17 cellular contexts compared by ENCODE assay signal in genomic region chr17:75237100-75238014, GRCh38. TPM values are rescaled to one million over a fixed set of nuclear protein-coding genes. Genes with fewer than 3 reads are reported as not detected.
DNase-seq lines count a peak whose midpoint lies in the region; ATAC-seq and TF ChIP-seq lines count a peak whose summit lies in the region.
"Had no signal": no experiment of that assay in that cellular context is flagged by ENCODE, and none has a peak within 500 bp of the region (broad histone marks: within the 10 kb centered on the region; RNA-seq: fewer than 3 reads in every experiment).

No MANE protein-coding gene starts in this region.

- no peak for TF ChIP-seq CTCF in activated CD8-positive, alpha-beta T cell treated with anti-CD3 and anti-CD28 coated beads for 36 hours (IDR thresholded peaks at IDR 0.05)
- TF ChIP-seq CTCF in BE2C (IDR thresholded peaks at IDR 0.05; ENCODE audit: low read depth, low read length), result no peak

- H3K4me1 ChIP-seq in BE2C, result no peaks in the 10 kb centered on the region; the same call in 1 of the 2 replicates

- no peaks in the 10 kb centered on the region for H3K27me3 Mint-ChIP-seq in stimulated activated naive CD8-positive, alpha-beta T cell treated with anti-CD3 and anti-CD28 coated beads, Interleukin-15, Interleukin-2, amounts not matched to agents 100 ng/mL and 50 ng/mL, for 24 hours
- no peaks in the 10 kb centered on the region for H3K27me3 Mint-ChIP-seq in stimulated activated naive CD8-positive, alpha-beta T cell treated with anti-CD3 and anti-CD28 coated beads, Interleukin-15, amount 100 ng/mL, for 72 hours
- no peaks in the 10 kb centered on the region for H3K27me3 Mint-ChIP-seq in activated CD8-positive, alpha-beta T cell treated with anti-CD3 and anti-CD28 coated beads for 36 hours

- peaks cover 27% of the 10 kb centered on the region for H3K4me1 Mint-ChIP-seq in stimulated activated naive CD8-positive, alpha-beta T cell treated with anti-CD3 and anti-CD28 coated beads, Interleukin-15, Interleukin-2, amounts not matched to agents 100 ng/mL and 50 ng/mL, for 24 hours (ENCODE audit: low read depth)
- peaks cover 35% of the 10 kb centered on the region for H3K4me1 Mint-ChIP-seq in stimulated activated naive CD8-positive, alpha-beta T cell treated with anti-CD3 and anti-CD28 coated beads, Interleukin-15, amount 100 ng/mL, for 72 hours
- H3K4me1 Mint-ChIP-seq in activated CD8-positive, alpha-beta T cell treated with anti-CD3 and anti-CD28 coated beads for 36 hours (ENCODE audit: low read depth), result peaks cover 22% of the 10 kb centered on the region

- H3K36me3 Mint-ChIP-seq in stimulated activated naive CD8-positive, alpha-beta T cell treated with anti-CD3 and anti-CD28 coated beads, Interleukin-15, Interleukin-2, amounts not matched to agents 100 ng/mL and 50 ng/mL, for 24 hours (ENCODE audit: low read depth), result peaks cover 66% of the 10 kb centered on the region
- peaks cover 50% of the 10 kb centered on the region for H3K36me3 Mint-ChIP-seq in activated CD8-positive, alpha-beta T cell treated with anti-CD3 and anti-CD28 coated beads for 36 hours (ENCODE audit: low read depth)

- intact Hi-C loops in activated CD8-positive, alpha-beta T cell treated with anti-CD3 and anti-CD28 coated beads for 36 hours (cut with micrococcal nuclease), result no loop called here
- intact Hi-C loops in left cardiac atrium (cut with DNase I), result no loop called here

- no peak for ATAC-seq in stimulated activated naive CD8-positive, alpha-beta T cell treated with anti-CD3 and anti-CD28 coated beads, Interleukin-15, amount 100 ng/mL, for 72 hours
- ATAC-seq in activated CD8-positive, alpha-beta T cell treated with anti-CD3 and anti-CD28 coated beads for 36 hours, result no peak
- ATAC-seq in left cardiac atrium (peak; percentile 51 to 70), HG03342 (IDR thresholded peaks at IDR 0.05; ENCODE audit: unreplicated experiment) (no peak), esophagus mucosa (no peak), GM19328 (IDR thresholded peaks at IDR 0.05; ENCODE audit: unreplicated experiment) (no peak)
- ATAC-seq: stimulated activated naive CD8-positive, alpha-beta T cell treated with anti-CD3 and anti-CD28 coated beads, Interleukin-15, Interleukin-2, amounts not matched to agents 100 U/mL and 50 U/mL, for 24 hours had no signal

- H3K9me3 Mint-ChIP-seq in stimulated activated naive CD8-positive, alpha-beta T cell treated with anti-CD3 and anti-CD28 coated beads, Interleukin-15, Interleukin-2, amounts not matched to agents 100 ng/mL and 50 ng/mL, for 24 hours, result no peaks in the 10 kb centered on the region
- H3K9me3 Mint-ChIP-seq in stimulated activated naive CD8-positive, alpha-beta T cell treated with anti-CD3 and anti-CD28 coated beads, Interleukin-15, amount 100 ng/mL, for 72 hours, result no peaks in the 10 kb centered on the region
- H3K9me3 Mint-ChIP-seq in activated CD8-positive, alpha-beta T cell treated with anti-CD3 and anti-CD28 coated beads for 36 hours, result no peaks in the 10 kb centered on the region

- H3K9me3 ChIP-seq in BE2C, result no peaks in the 10 kb centered on the region

- H3K27ac Mint-ChIP-seq in stimulated activated naive CD8-positive, alpha-beta T cell treated with anti-CD3 and anti-CD28 coated beads, Interleukin-15, Interleukin-2, amounts not matched to agents 100 ng/mL and 50 ng/mL, for 24 hours, result peak overlapping the region; percentile 79
- H3K27ac Mint-ChIP-seq in stimulated activated naive CD8-positive, alpha-beta T cell treated with anti-CD3 and anti-CD28 coated beads, Interleukin-15, amount 100 ng/mL, for 72 hours, result peak overlapping the region in 1 of 2 donors; percentile 81
- peak overlapping the region; percentile 61 for H3K27ac Mint-ChIP-seq in activated CD8-positive, alpha-beta T cell treated with anti-CD3 and anti-CD28 coated beads for 36 hours

- H3K4me3 Mint-ChIP-seq in stimulated activated naive CD8-positive, alpha-beta T cell treated with anti-CD3 and anti-CD28 coated beads, Interleukin-15, Interleukin-2, amounts not matched to agents 100 ng/mL and 50 ng/mL, for 24 hours, result no peak overlapping the region
- H3K4me3 Mint-ChIP-seq in stimulated activated naive CD8-positive, alpha-beta T cell treated with anti-CD3 and anti-CD28 coated beads, Interleukin-15, amount 100 ng/mL, for 72 hours, result no peak overlapping the region
- H3K4me3 Mint-ChIP-seq in activated CD8-positive, alpha-beta T cell treated with anti-CD3 and anti-CD28 coated beads for 36 hours, result no peak overlapping the region

- DNase-seq in stimulated activated naive CD8-positive, alpha-beta T cell treated with anti-CD3 and anti-CD28 coated beads, Interleukin-15, amount 100 ng/mL, for 72 hours, result no peak
- no peak for DNase-seq in activated CD8-positive, alpha-beta T cell treated with anti-CD3 and anti-CD28 coated beads for 36 hours
- DNase-seq in left cardiac atrium (peak; percentile 51), BE2C (no peak)
- DNase-seq: anterior cingulate cortex; Calu3; kidney glomerular epithelial cell; NCI-H1048; NCI-H2081; NCI-H524; SIG-M5; stimulated activated naive CD8-positive, alpha-beta T cell treated with anti-CD3 and anti-CD28 coated beads, Interleukin-15, Interleukin-2, amounts not matched to agents 100 U/mL and 50 U/mL, for 24 hours; WERI-Rb-1 had no signal

- CTCF ChIA-PET in activated CD8-positive, alpha-beta T cell treated with anti-CD3 and anti-CD28 coated beads for 36 hours (lab: Charles Lee), result interaction anchor here (0.9 to 6.5 kb wide), 10 partner anchors 8 to 124 kb away, joined by 3 to 75 read pairs (median 11); partner anchors contain the start of genes GGA3 and MRPS7

- POLR2A ChIA-PET in activated CD8-positive, alpha-beta T cell treated with anti-CD3 and anti-CD28 coated beads for 36 hours (lab: Charles Lee), result interaction anchor here (1.0 to 6.9 kb wide), 5 partner anchors 9 to 169 kb away, joined by 3 to 50 read pairs (median 6); partner anchors contain the start of genes GGA3, MIF4GD and MRPS7

- H3K27me3 ChIP-seq in BE2C, result no peaks in the 10 kb centered on the region

- peaks cover 87% of the 10 kb centered on the region for H3K36me3 ChIP-seq in BE2C

- H3K4me3 ChIP-seq in BE2C (ENCODE audit: low read depth, low read length), result no peak overlapping the region

RNA-seq across cellular contexts. Expression of gene GGA3, which starts 24.0 kb away (rescaled TPM):
- 10 to 100 TPM; 65.5 to 65.8 TPM for total RNA-seq in activated CD8-positive, alpha-beta T cell treated with anti-CD3 and anti-CD28 coated beads for 36 hours
- 10 to 100 TPM; 23.0 to 24.5 TPM for total RNA-seq in left cardiac atrium
- polyA plus RNA-seq in BE2C (2012; ENCODE audit: insufficient read depth, insufficient read length, low read depth), result 66.2 TPM
- 20.6 TPM for total RNA-seq in esophagus mucosa

RNA-seq across cellular contexts. Expression of gene MRPS7, which starts 24.3 kb away (rescaled TPM):
- 10 to 100 TPM; 76.3 to 80.0 TPM for total RNA-seq in activated CD8-positive, alpha-beta T cell treated with anti-CD3 and anti-CD28 coated beads for 36 hours
- total RNA-seq in left cardiac atrium (100 to 1,000 TPM in 1 of 2 donors, 10 to 100 TPM in 1; 85.4 to 103 TPM), esophagus mucosa (59.1 TPM)
- 232 TPM for polyA plus RNA-seq in BE2C (2012; ENCODE audit: insufficient read depth, insufficient read length, low read depth)

RNA-seq across cellular contexts. Expression of gene NUP85, which starts 31.9 kb away (rescaled TPM):
- total RNA-seq in activated CD8-positive, alpha-beta T cell treated with anti-CD3 and anti-CD28 coated beads for 36 hours, result 100 to 1,000 TPM; 108 to 116 TPM
- total RNA-seq in left cardiac atrium (10 to 100 TPM; 28.6 to 37.9 TPM), esophagus mucosa (43.0 TPM)
- 96.3 TPM for polyA plus RNA-seq in BE2C (2012; ENCODE audit: insufficient read depth, insufficient read length, low read depth)

RNA-seq across cellular contexts. Expression of gene MIF4GD, which starts 33.7 kb away (rescaled TPM):
- 10 to 100 TPM; 42.4 to 43.8 TPM for total RNA-seq in activated CD8-positive, alpha-beta T cell treated with anti-CD3 and anti-CD28 coated beads for 36 hours
- total RNA-seq in left cardiac atrium (10 to 100 TPM; 13.8 to 17.7 TPM), esophagus mucosa (18.4 TPM)
- 61.8 TPM for polyA plus RNA-seq in BE2C (2012; ENCODE audit: insufficient read depth, insufficient read length, low read depth)

RNA-seq across cellular contexts. Expression of gene SLC25A19, which starts 51.9 kb away (rescaled TPM):
- total RNA-seq in activated CD8-positive, alpha-beta T cell treated with anti-CD3 and anti-CD28 coated beads for 36 hours, result 10 to 100 TPM; 55.1 to 55.2 TPM
- total RNA-seq in left cardiac atrium, result 10 to 100 TPM; 15.2 to 21.0 TPM
- polyA plus RNA-seq in BE2C (2012; ENCODE audit: insufficient read depth, insufficient read length, low read depth), result 35.1 TPM
- total RNA-seq in esophagus mucosa, result 9.2 TPM

Comparison
In these comparisons a context has a peak if more than half of its experiments do, and no peak if none do; other contexts are left out.
1. ATAC-seq: peak in left cardiac atrium (2 of 2); none in stimulated activated naive CD8-positive, alpha-beta T cell treated with anti-CD3 and anti-CD28 coated beads, Interleukin-15, amount 100 ng/mL, for 72 hours (single experiment), activated CD8-positive, alpha-beta T cell treated with anti-CD3 and anti-CD28 coated beads for 36 hours (single experiment), HG03342 (single experiment), esophagus mucosa (single experiment) and GM19328 (single experiment).